19 cellular contexts compared by ENCODE assay signal in the genomic region with DNA sequence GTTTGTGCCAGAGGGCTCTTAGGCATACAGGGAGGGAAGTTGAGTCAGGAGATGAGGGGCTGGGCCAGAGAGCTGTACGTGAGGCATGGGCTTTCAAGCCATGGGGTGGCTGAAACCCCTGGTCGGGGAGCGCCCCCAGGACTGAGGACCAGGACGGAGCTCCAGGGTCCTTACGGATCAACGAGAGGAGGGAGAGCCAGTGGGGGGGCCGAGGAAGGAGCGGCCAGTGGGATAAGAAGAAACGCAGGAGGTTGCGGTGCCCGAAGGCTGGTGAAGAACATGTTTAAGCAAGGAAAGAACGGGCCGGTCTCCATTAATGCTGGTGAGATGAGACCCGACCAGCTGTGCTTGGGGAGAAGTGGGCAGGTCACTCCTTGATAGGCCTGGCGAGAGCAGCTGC. TPM values are rescaled to one million over a fixed set of nuclear protein-coding genes. Genes with fewer than 3 reads are reported as not detected.
DNase-seq lines count a peak whose midpoint lies in the region; ATAC-seq and TF ChIP-seq lines count a peak whose summit lies in the region.
"Had no signal": no experiment of that assay in that cellular context is flagged by ENCODE, and none has a peak within 500 bp of the region (broad histone marks: within the 10 kb centered on the region; RNA-seq: fewer than 3 reads in every experiment).

No MANE protein-coding gene starts in this region.

- peak overlapping the region; percentile 33 for H3K27ac Mint-ChIP-seq in Caco-2 (ENCODE audit: unreplicated experiment)
- peak overlapping the region in 4 of 5 experiments; percentile 46 to 85 (median 68) for H3K27ac Mint-ChIP-seq in brain
- peak overlapping the region; percentile 19 for H3K27ac Mint-ChIP-seq in progenitor cell of endocrine pancreas

- POLR2A ChIA-PET in Caco-2 (lab: Charles Lee) = no interaction called here

- H3K27me3 ChIP-seq in Caco-2 (replicated peaks; ENCODE audit: control insufficient read depth, insufficient read depth, low read length) = no peaks in the 10 kb centered on the region
- H3K27me3 ChIP-seq: BLaER1 had no signal

- H3K36me3 Mint-ChIP-seq in Caco-2 (ENCODE audit: insufficient read depth, unreplicated experiment) = peaks cover 14% of the 10 kb centered on the region
- peaks cover 10% of the 10 kb centered on the region for H3K36me3 Mint-ChIP-seq in brain
- peaks cover 4% of the 10 kb centered on the region for H3K36me3 Mint-ChIP-seq in progenitor cell of endocrine pancreas (ENCODE audit: insufficient read depth)

- no peaks in the 10 kb centered on the region for H3K9me3 ChIP-seq in Caco-2
- H3K9me3 ChIP-seq: BLaER1 had no signal

- H3K36me3 ChIP-seq in Caco-2 (ENCODE audit: control insufficient read depth, insufficient read depth, low read length) = no peaks in the 10 kb centered on the region

- H3K4me1 ChIP-seq in Caco-2 = no peaks in the 10 kb centered on the region
- H3K4me1 ChIP-seq: BLaER1 had no signal

- no peaks in the 10 kb centered on the region for H3K9me3 Mint-ChIP-seq in Caco-2 (ENCODE audit: unreplicated experiment)
- H3K9me3 Mint-ChIP-seq in brain = no peaks in the 10 kb centered on the region
- no peaks in the 10 kb centered on the region for H3K9me3 Mint-ChIP-seq in progenitor cell of endocrine pancreas (ENCODE audit: low read depth)

- H3K4me1 Mint-ChIP-seq in Caco-2 (ENCODE audit: low read depth, unreplicated experiment) (peaks cover 6% of the 10 kb centered on the region), brain (peaks cover 41% of the 10 kb centered on the region), progenitor cell of endocrine pancreas (ENCODE audit: low read depth) (peaks cover 9% of the 10 kb centered on the region)

- no peaks in the 10 kb centered on the region for H3K27me3 Mint-ChIP-seq in Caco-2 (ENCODE audit: insufficient read depth, unreplicated experiment)
- no peaks in the 10 kb centered on the region for H3K27me3 Mint-ChIP-seq in brain
- no peaks in the 10 kb centered on the region for H3K27me3 Mint-ChIP-seq in progenitor cell of endocrine pancreas

- no TSS peak for BruUV-seq in Caco-2 (replicated peaks; lab: Mats Ljungman, UMichigan)

- TF ChIP-seq CTCF in Caco-2 (IDR thresholded peaks at IDR 0.05; ENCODE audit: insufficient read depth in 1 of 2, low read depth in 1 of 2, low read length in 1 of 2, severe bottlenecking in 1 of 2, unreplicated experiment in 1 of 2) (no peak), brain (conservative IDR thresholded peaks at IDR 0.05) (no peak), progenitor cell of endocrine pancreas (IDR thresholded peaks at IDR 0.05; ENCODE audit: unreplicated experiment) (no peak)

- no peak overlapping the region for H3K4me3 ChIP-seq in Caco-2 (ENCODE audit: low read depth, low read length)
- H3K4me3 ChIP-seq: BLaER1 had no signal

- ATAC-seq in stimulated activated naive CD8-positive, alpha-beta T cell treated with anti-CD3 and anti-CD28 coated beads, Interleukin-15, Interleukin-2, amounts not matched to agents 100 U/mL and 50 U/mL, for 24 hours = no peak
- ATAC-seq: SK-N-SH treated with all-trans-retinoic acid at 6 μM for 48 hours had no signal

- H3K4me3 Mint-ChIP-seq in Caco-2 (ENCODE audit: unreplicated experiment) (no peak overlapping the region), brain (no peak overlapping the region), progenitor cell of endocrine pancreas (ENCODE audit: low read depth) (no peak overlapping the region)

- DNase-seq in DMS53 (lab: John Stamatoyannopoulos, UW) (peak; percentile 62), DMS53 treated with DMSO at 0.1 percent for 48 hours (lab: John Stamatoyannopoulos, UW; ENCODE audit: unreplicated experiment) (no peak), Caco-2 (no peak), progenitor cell of endocrine pancreas (ENCODE audit: low spot score, unreplicated experiment) (no peak), NCI-H2227 treated with DMSO at 0.1 percent for 48 hours (lab: John Stamatoyannopoulos, UW) (no peak)
- no peak for DNase-seq in stimulated activated naive CD8-positive, alpha-beta T cell treated with anti-CD3 and anti-CD28 coated beads, Interleukin-15, Interleukin-2, amounts not matched to agents 100 U/mL and 50 U/mL, for 24 hours
- DNase-seq in activated CD8-positive, alpha-beta memory T cell treated with anti-CD3 and anti-CD28 coated beads for 24 hours = no peak
- DNase-seq: ACHN, DMS79 treated with DMSO at 0.1 percent for 48 hours, KG1, NCI-H1092, NCI-H1436 treated with DMSO at 0.1 percent for 48 hours, NCI-H1930, NCI-H226, NCI-H510A treated with DMSO at 0.1 percent for 48 hours, NCI-H748 treated with DMSO at 0.1 percent for 48 hours had no signal

- intact Hi-C loops in Caco-2 (cut with micrococcal nuclease; ENCODE audit: unreplicated experiment) = loop anchor here (1.0 to 5.0 kb wide), 3 partner anchors 61 to 295 kb away; partner anchors contain the start of genes ASNS and LMTK2

- CTCF ChIA-PET in Caco-2 (lab: Charles Lee) = interaction anchor here (1.4 to 5.5 kb wide), 3 partner anchors 23 to 145 kb away, joined by 3 to 79 read pairs (median 3); no protein-coding TSS in a partner anchor

RNA-seq across cellular contexts. Expression of gene BHLHA15, which starts 43.6 kb away (rescaled TPM):
- 3.4 and 3.6 TPM in 2 replicates for total RNA-seq in Caco-2 (2022)
- polyA plus RNA-seq in brain (ENCODE audit: insufficient read depth, low read depth, low replicate concordance) = 3.5 TPM
- total RNA-seq in progenitor cell of endocrine pancreas = 0.57 and 1.7 TPM in 2 replicates
